ENCODE assay signal across 17 cellular contexts in the genomic region with DNA sequence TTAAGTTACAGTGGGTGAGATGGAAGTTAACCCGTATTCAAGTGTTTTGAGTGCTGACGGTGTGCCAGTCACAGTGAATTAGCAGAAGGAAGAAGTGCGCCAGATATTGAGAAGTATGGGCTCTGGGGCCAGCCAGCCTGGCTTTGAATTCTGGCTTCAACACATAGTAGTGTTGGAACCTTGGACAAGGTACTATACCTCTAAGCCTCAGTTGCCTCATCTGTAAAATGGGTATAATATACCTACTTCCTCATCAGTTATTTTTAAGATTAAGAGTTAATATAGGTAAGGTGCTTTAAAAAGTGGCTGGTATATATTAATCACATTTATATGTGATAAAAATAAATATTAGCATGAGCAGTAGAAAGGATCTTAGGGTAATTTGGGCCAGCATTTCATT.
"Had no signal": no experiment of that assay in that cellular context is flagged by ENCODE, and none has a peak within 500 bp of the region (broad histone marks: within the 10 kb centered on the region; RNA-seq: fewer than 3 reads in every experiment).

No MANE protein-coding gene starts in this region.

- H3K27me3 Mint-ChIP-seq: activated CD8-positive, alpha-beta T cell treated with anti-CD3 and anti-CD28 coated beads for 36 hours; activated naive CD8-positive, alpha-beta T cell treated with anti-CD3 and anti-CD28 coated beads, Interleukin-2, amount 10 ng/mL, durations not matched to agents 7 days and 5 days had no signal

- H3K36me3 ChIP-seq: uterus had no signal

- H3K36me3 Mint-ChIP-seq: natural killer cell, WTC11 had no signal

- H3K4me3 ChIP-seq: tibial nerve, uterus had no signal

- H3K4me3 Mint-ChIP-seq: activated CD8-positive, alpha-beta T cell treated with anti-CD3 and anti-CD28 coated beads for 36 hours; activated naive CD8-positive, alpha-beta T cell treated with anti-CD3 and anti-CD28 coated beads, Interleukin-2, amount 10 ng/mL, durations not matched to agents 7 days and 5 days; activated T-cell treated with anti-CD3 and anti-CD28 coated beads, Interleukin-2, amount 50 U/mL, for 4 hours; endodermal cell; natural killer cell; stimulated activated effector memory CD8-positive, alpha-beta T cell treated with anti-CD3 and anti-CD28 coated beads, Interleukin-12 subunit alpha, Interleukin-12 subunit beta, amount 100 ng/mL, for 72 hours; WTC11 had no signal

- H3K4me1 Mint-ChIP-seq: endodermal cell, WTC11 had no signal

- DNase-seq: activated CD4-positive, alpha-beta T cell treated with anti-CD3 and anti-CD28 coated beads for 4 hours; activated CD8-positive, alpha-beta T cell treated with anti-CD3 and anti-CD28 coated beads for 36 hours; activated gamma-delta T cell; activated naive CD8-positive, alpha-beta T cell treated with anti-CD3 and anti-CD28 coated beads, Interleukin-2, amount 10 ng/mL, durations not matched to agents 7 days and 5 days; activated T-cell treated with anti-CD3 and anti-CD28 coated beads, Interleukin-2, amount 50 U/mL, for 4 hours; endodermal cell; mammary epithelial cell; natural killer cell; stimulated activated CD4-positive, alpha-beta T cell treated with anti-CD3 and anti-CD28 coated beads, Interleukin-12 subunit alpha, Interleukin-12 subunit beta, amount 100 ng/mL, for 4 hours; stimulated activated CD4-positive, alpha-beta T cell treated with anti-CD3 and anti-CD28 coated beads, Interleukin-2, amount 100 ng/mL, for 24 hours; T-helper 2 cell; uterus had no signal

- H3K27ac Mint-ChIP-seq: activated CD8-positive, alpha-beta T cell treated with anti-CD3 and anti-CD28 coated beads for 36 hours; activated naive CD8-positive, alpha-beta T cell treated with anti-CD3 and anti-CD28 coated beads, Interleukin-2, amount 10 ng/mL, durations not matched to agents 7 days and 5 days; endodermal cell; natural killer cell; stimulated activated effector memory CD8-positive, alpha-beta T cell treated with anti-CD3 and anti-CD28 coated beads, Interleukin-12 subunit alpha, Interleukin-12 subunit beta, amount 100 ng/mL, for 72 hours; WTC11 had no signal

- H3K9me3 ChIP-seq: tibial nerve, uterus had no signal

- ATAC-seq: activated CD8-positive, alpha-beta T cell treated with anti-CD3 and anti-CD28 coated beads for 36 hours; activated T-cell treated with anti-CD3 and anti-CD28 coated beads, Interleukin-2, amount 50 U/mL, for 4 hours; natural killer cell; stimulated activated effector memory CD8-positive, alpha-beta T cell treated with anti-CD3 and anti-CD28 coated beads, Interleukin-12 subunit alpha, Interleukin-12 subunit beta, amount 100 ng/mL, for 72 hours; WTC11 had no signal

- H3K4me1 ChIP-seq: uterus had no signal

- H3K9me3 Mint-ChIP-seq: activated CD8-positive, alpha-beta T cell treated with anti-CD3 and anti-CD28 coated beads for 36 hours; activated naive CD8-positive, alpha-beta T cell treated with anti-CD3 and anti-CD28 coated beads, Interleukin-2, amount 10 ng/mL, durations not matched to agents 7 days and 5 days; activated T-cell treated with anti-CD3 and anti-CD28 coated beads, Interleukin-2, amount 50 U/mL, for 4 hours; endodermal cell; natural killer cell; stimulated activated effector memory CD8-positive, alpha-beta T cell treated with anti-CD3 and anti-CD28 coated beads, Interleukin-12 subunit alpha, Interleukin-12 subunit beta, amount 100 ng/mL, for 72 hours; WTC11 had no signal

- H3K27me3 ChIP-seq: tibial nerve, uterus had no signal

- FAIRE-seq: frontal cortex, islet of Langerhans had no signal
